Comparison of ENCODE assay signal across 1 cellular context in genomic region chr2:32011566-32011960, GRCh38.
TF ChIP-seq lines count a peak whose summit lies in the region.

No MANE protein-coding gene starts in this region.

TF ChIP-seq in GM23338, 12 proteins besides CTCF, POLR2A, EP300 and RAD21 (continued from another document):
- TF ChIP-seq REST (IDR thresholded peaks at IDR 0.05; ENCODE audit: unreplicated experiment) = no peak
- TF ChIP-seq ZNF331 (CRISPR knock-in tag; IDR thresholded peaks at IDR 0.05; ENCODE audit: low read depth) = no peak
